In the genomic region with DNA sequence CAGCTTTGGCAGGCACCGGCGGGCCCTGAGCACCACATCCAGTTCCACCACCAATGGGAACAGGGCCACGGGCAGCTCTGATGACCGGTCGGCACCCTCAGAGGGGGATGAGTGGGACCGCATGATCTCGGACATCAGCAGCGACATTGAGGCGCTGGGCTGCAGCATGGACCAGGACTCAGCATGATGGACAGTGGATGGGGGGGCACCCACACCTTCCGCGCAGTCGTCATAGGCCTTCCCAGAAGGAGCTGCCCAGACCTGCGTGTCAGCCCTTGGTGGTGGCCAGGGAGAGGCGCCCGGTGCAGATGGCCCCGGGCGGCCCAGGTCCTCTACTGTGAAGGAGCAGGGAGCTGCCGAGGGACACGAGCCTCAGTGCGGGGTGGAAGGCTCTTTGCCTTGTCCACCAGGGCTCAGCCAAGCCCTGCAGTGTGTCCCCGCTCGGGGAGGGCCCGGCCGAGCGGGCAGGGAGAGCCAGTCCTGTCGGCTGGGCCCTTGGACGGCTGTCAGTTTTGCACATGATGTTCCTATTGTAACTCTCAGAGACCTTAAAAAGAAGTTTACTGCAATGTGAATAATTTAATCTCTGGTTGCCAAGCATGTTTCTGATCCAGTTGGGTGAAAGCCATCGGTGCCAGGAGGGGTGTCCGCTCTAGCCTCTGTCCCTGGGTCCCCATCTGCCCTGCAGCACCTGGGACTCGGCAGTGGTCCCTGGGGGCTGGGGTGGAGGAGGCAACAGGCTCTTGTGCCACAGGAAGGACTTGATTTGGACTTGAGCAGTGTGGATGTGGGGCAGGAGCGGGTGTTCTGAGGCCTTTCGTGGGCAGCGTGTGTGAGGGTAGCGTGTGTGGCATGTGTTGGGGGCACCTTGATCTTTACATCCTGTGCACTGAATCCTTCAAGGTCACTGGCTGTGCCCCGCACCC, we compare ENCODE assay signal across 1 cellular context.
TF ChIP-seq lines count a peak whose summit lies in the region.

No MANE protein-coding gene starts in this region.

TF ChIP-seq in SK-N-SH, 30 proteins besides CTCF, POLR2A, EP300 and RAD21 (continued from another document):
- TF ChIP-seq, protein P1, sequence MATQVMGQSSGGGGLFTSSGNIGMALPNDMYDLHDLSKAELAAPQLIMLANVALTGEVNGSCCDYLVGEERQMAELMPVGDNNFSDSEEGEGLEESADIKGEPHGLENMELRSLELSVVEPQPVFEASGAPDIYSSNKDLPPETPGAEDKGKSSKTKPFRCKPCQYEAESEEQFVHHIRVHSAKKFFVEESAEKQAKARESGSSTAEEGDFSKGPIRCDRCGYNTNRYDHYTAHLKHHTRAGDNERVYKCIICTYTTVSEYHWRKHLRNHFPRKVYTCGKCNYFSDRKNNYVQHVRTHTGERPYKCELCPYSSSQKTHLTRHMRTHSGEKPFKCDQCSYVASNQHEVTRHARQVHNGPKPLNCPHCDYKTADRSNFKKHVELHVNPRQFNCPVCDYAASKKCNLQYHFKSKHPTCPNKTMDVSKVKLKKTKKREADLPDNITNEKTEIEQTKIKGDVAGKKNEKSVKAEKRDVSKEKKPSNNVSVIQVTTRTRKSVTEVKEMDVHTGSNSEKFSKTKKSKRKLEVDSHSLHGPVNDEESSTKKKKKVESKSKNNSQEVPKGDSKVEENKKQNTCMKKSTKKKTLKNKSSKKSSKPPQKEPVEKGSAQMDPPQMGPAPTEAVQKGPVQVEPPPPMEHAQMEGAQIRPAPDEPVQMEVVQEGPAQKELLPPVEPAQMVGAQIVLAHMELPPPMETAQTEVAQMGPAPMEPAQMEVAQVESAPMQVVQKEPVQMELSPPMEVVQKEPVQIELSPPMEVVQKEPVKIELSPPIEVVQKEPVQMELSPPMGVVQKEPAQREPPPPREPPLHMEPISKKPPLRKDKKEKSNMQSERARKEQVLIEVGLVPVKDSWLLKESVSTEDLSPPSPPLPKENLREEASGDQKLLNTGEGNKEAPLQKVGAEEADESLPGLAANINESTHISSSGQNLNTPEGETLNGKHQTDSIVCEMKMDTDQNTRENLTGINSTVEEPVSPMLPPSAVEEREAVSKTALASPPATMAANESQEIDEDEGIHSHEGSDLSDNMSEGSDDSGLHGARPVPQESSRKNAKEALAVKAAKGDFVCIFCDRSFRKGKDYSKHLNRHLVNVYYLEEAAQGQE (IDR thresholded peaks at IDR 0.05; ENCODE audit: low read depth, low read length), result no peak
- TF ChIP-seq MEF2A (IDR thresholded peaks at IDR 0.05; ENCODE audit: borderline replicate concordance, low read depth), result no peak
- TF ChIP-seq ELF1 (IDR thresholded peaks at IDR 0.05), result no peak
- TF ChIP-seq GABPA (IDR thresholded peaks at IDR 0.05; ENCODE audit: low read depth), result no peak
- TF ChIP-seq, protein P2, sequence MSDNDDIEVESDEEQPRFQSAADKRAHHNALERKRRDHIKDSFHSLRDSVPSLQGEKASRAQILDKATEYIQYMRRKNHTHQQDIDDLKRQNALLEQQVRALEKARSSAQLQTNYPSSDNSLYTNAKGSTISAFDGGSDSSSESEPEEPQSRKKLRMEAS (IDR thresholded peaks at IDR 0.05; ENCODE audit: low read depth), result no peak
- TF ChIP-seq, protein P3, sequence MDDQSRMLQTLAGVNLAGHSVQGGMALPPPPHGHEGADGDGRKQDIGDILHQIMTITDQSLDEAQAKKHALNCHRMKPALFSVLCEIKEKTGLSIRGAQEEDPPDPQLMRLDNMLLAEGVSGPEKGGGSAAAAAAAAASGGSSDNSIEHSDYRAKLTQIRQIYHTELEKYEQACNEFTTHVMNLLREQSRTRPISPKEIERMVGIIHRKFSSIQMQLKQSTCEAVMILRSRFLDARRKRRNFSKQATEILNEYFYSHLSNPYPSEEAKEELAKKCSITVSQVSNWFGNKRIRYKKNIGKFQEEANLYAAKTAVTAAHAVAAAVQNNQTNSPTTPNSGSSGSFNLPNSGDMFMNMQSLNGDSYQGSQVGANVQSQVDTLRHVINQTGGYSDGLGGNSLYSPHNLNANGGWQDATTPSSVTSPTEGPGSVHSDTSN (IDR thresholded peaks at IDR 0.05), result no peak
- TF ChIP-seq EZH2phosphoT487 (IDR thresholded peaks at IDR 0.05; ENCODE audit: borderline replicate concordance, low read depth), result no peak
- no peak for TF ChIP-seq RCOR1 (IDR thresholded peaks at IDR 0.05; ENCODE audit: low read length)
- TF ChIP-seq POLR2AphosphoS5 (IDR thresholded peaks at IDR 0.05; ENCODE audit: low read depth, low read length), result no peak
- TF ChIP-seq SIN3A (IDR thresholded peaks at IDR 0.05; ENCODE audit: borderline replicate concordance, low read depth, low read length), result no peak
- TF ChIP-seq, protein P4, sequence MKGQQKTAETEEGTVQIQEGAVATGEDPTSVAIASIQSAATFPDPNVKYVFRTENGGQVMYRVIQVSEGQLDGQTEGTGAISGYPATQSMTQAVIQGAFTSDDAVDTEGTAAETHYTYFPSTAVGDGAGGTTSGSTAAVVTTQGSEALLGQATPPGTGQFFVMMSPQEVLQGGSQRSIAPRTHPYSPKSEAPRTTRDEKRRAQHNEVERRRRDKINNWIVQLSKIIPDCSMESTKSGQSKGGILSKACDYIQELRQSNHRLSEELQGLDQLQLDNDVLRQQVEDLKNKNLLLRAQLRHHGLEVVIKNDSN (IDR thresholded peaks at IDR 0.05; ENCODE audit: borderline replicate concordance, low read depth), result no peak
- no peak for TF ChIP-seq FOSL2 (IDR thresholded peaks at IDR 0.05; ENCODE audit: borderline replicate concordance, low read depth)
- no peak for TF ChIP-seq SMC3 (IDR thresholded peaks at IDR 0.05; ENCODE audit: low read depth, low read length)
